In genomic region chr5:7329712-7330111, GRCh38 we compare ENCODE assay signal across 2 cellular contexts.
TF ChIP-seq lines count a peak whose summit lies in the region.

No MANE protein-coding gene starts in this region.

TF ChIP-seq in HEK293, 187 proteins besides CTCF, POLR2A, EP300 and RAD21:
- TF ChIP-seq ZNF140 (tag by site-specific recombination; IDR thresholded peaks at IDR 0.05), result no peak
- no peak for TF ChIP-seq ZNF133 (tag by site-specific recombination; IDR thresholded peaks at IDR 0.05)
- TF ChIP-seq ZNF629 (tag by site-specific recombination; IDR thresholded peaks at IDR 0.05), result peak; percentile 22; the same call in 1 of the 2 replicates
- TF ChIP-seq ZNF785 (tag by site-specific recombination; IDR thresholded peaks at IDR 0.05), result no peak
- TF ChIP-seq ATF2 (tag by site-specific recombination; IDR thresholded peaks at IDR 0.05; ENCODE audit: low read depth), result peak; percentile 25; the same call in 1 of the 2 replicates
- no peak for TF ChIP-seq ZNF292 (tag by site-specific recombination; IDR thresholded peaks at IDR 0.05; ENCODE audit: borderline replicate concordance, low read depth)
- TF ChIP-seq ZNF548 (tag by site-specific recombination; IDR thresholded peaks at IDR 0.05), result no peak
TF ChIP-seq in HEK293: peak in this region for 2.

TF ChIP-seq in H1, 55 proteins besides CTCF, POLR2A, EP300 and RAD21:
- TF ChIP-seq SP4 (IDR thresholded peaks at IDR 0.05; ENCODE audit: low read length) (no peak), SIX5 (IDR thresholded peaks at IDR 0.05; ENCODE audit: low read depth, low read length) (no peak), BACH1 (IDR thresholded peaks at IDR 0.05; ENCODE audit: low read length) (no peak), NANOG (IDR thresholded peaks at IDR 0.05; ENCODE audit: insufficient read depth, low read depth, low read length, poor library complexity, severe bottlenecking) (no peak), EZH2 (IDR thresholded peaks at IDR 0.05; ENCODE audit: low read depth, low read length, severe bottlenecking) (no peak), EGR1 (IDR thresholded peaks at IDR 0.05; ENCODE audit: borderline replicate concordance, low read depth, low read length) (no peak)
